In the genomic region with DNA sequence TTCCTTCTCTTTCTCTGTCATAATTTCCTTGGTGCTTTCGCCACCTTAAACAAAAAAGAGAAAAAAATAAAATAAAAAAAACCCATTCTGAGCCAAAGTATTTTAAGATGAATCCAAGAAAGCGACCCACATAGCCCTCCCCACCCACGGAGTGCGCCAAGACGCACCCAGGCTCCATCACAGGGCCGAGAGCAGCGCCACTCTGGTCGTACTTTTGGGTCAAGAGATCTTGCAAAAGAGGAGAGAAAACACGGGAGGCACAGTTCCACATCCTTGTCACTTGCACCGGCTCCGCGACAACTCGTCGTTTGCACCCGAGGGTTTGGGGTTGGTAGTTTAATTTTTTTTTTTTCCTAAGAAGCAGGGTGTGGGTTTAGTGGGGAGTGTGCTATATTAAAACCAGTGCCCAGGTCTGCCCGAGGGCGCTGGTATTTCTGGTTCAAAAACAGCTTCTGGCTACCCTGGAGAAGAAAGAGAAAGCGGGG, we compare ENCODE assay signal across 12 cellular contexts. TPM values are rescaled to one million over a fixed set of nuclear protein-coding genes. Genes with fewer than 3 reads are reported as not detected.
DNase-seq lines count a peak whose midpoint lies in the region; ATAC-seq and TF ChIP-seq lines count a peak whose summit lies in the region.
"Had no signal": no experiment of that assay in that cellular context is flagged by ENCODE, and none has a peak within 500 bp of the region (broad histone marks: within the 10 kb centered on the region; RNA-seq: fewer than 3 reads in every experiment).

No MANE protein-coding gene starts in this region.

- H3K27ac Mint-ChIP-seq in activated CD4-positive, alpha-beta memory T cell treated with anti-CD3 and anti-CD28 coated beads, Interleukin-2, amount 10 ng/mL, durations not matched to agents 7 days and 5 days: peak overlapping the region; percentile 40

- H3K9ac ChIP-seq in ES-I3 (ENCODE audit: low read depth, low read length) (peak overlapping the region; percentile 35; the same call in 1 of the 2 replicates), iPS-20b (ENCODE audit: low read depth, low read length) (no peak overlapping the region)

- DNase-seq in AG04449 (ENCODE audit: low read depth, low spot score) (no peak), AG20443 (ENCODE audit: low spot score) (no peak), DMS153 treated with DMSO at 0.1 percent for 48 hours (lab: John Stamatoyannopoulos, UW; ENCODE audit: unreplicated experiment) (no peak)
- no peak for DNase-seq in activated CD4-positive, alpha-beta memory T cell treated with anti-CD3 and anti-CD28 coated beads, Interleukin-2, amount 10 ng/mL, durations not matched to agents 7 days and 5 days
- DNase-seq: heart right ventricle, MG63 had no signal

- H3K36me3 ChIP-seq in ES-I3 (ENCODE audit: insufficient read depth, low read length): no peaks in the 10 kb centered on the region
- H3K36me3 ChIP-seq in iPS-20b (ENCODE audit: insufficient read depth, low read depth, low read length): no peaks in the 10 kb centered on the region
- H3K36me3 ChIP-seq: MG63 had no signal

- peaks cover 100% of the 10 kb centered on the region for H3K27me3 ChIP-seq in iPS-20b (ENCODE audit: insufficient read depth, low read length)

- peaks cover 86% of the 10 kb centered on the region for H3K27me3 Mint-ChIP-seq in activated CD4-positive, alpha-beta memory T cell treated with anti-CD3 and anti-CD28 coated beads, Interleukin-2, amount 10 ng/mL, durations not matched to agents 7 days and 5 days

- H3K27ac ChIP-seq in iPS-20b (ENCODE audit: low read length): no peak overlapping the region
- H3K27ac ChIP-seq: heart right ventricle had no signal

- CTCF ChIA-PET in AG04449 (lab: Yijun Ruan, JAX): no interaction called here
- CTCF ChIA-PET in activated CD4-positive, alpha-beta memory T cell treated with anti-CD3 and anti-CD28 coated beads, Interleukin-2, amount 10 ng/mL, durations not matched to agents 7 days and 5 days (lab: Charles Lee): no interaction called here

- H3K4me1 Mint-ChIP-seq in activated CD4-positive, alpha-beta memory T cell treated with anti-CD3 and anti-CD28 coated beads, Interleukin-2, amount 10 ng/mL, durations not matched to agents 7 days and 5 days: peaks cover 42% of the 10 kb centered on the region

- peak overlapping the region; percentile 37 for H3K4me3 Mint-ChIP-seq in activated CD4-positive, alpha-beta memory T cell treated with anti-CD3 and anti-CD28 coated beads, Interleukin-2, amount 10 ng/mL, durations not matched to agents 7 days and 5 days

- no peak for TF ChIP-seq CTCF in AG04449 (IDR thresholded peaks at IDR 0.05; ENCODE audit: insufficient read depth, low read length, missing control alignments)

- H3K9me3 Mint-ChIP-seq in activated CD4-positive, alpha-beta memory T cell treated with anti-CD3 and anti-CD28 coated beads, Interleukin-2, amount 10 ng/mL, durations not matched to agents 7 days and 5 days: no peaks in the 10 kb centered on the region

- POLR2A ChIA-PET in AG04449 (lab: Yijun Ruan, JAX): no interaction called here
- POLR2A ChIA-PET in activated CD4-positive, alpha-beta memory T cell treated with anti-CD3 and anti-CD28 coated beads, Interleukin-2, amount 10 ng/mL, durations not matched to agents 7 days and 5 days (lab: Charles Lee): no interaction called here

- H3K4me3 ChIP-seq in AG04449 (ENCODE audit: low read depth, low read length): peak overlapping the region; percentile 34
- H3K4me3 ChIP-seq in iPS-20b (ENCODE audit: low read length): peak overlapping the region; percentile 59; the same call in 1 of the 2 replicates
- H3K4me3 ChIP-seq: MG63 had no signal

- H3K9me3 ChIP-seq in ES-I3 (ENCODE audit: control insufficient read depth, insufficient read depth, low read length): no peaks in the 10 kb centered on the region
- H3K9me3 ChIP-seq in iPS-20b (ENCODE audit: insufficient read depth, low read depth, low read length): no peaks in the 10 kb centered on the region
- H3K9me3 ChIP-seq: heart right ventricle, MG63 had no signal

- ATAC-seq in GM19023 (IDR thresholded peaks at IDR 0.05; ENCODE audit: unreplicated experiment): no peak
- no peak for ATAC-seq in GM21381 (IDR thresholded peaks at IDR 0.05; ENCODE audit: unreplicated experiment)

- H3K4me1 ChIP-seq in ES-I3 (ENCODE audit: insufficient read depth, low read length): peaks cover 14% of the 10 kb centered on the region
- H3K4me1 ChIP-seq in iPS-20b (ENCODE audit: insufficient read depth, low read length): peaks cover 30% of the 10 kb centered on the region; the same call in 1 of the 2 replicates

- peaks cover 5% of the 10 kb centered on the region for H3K36me3 Mint-ChIP-seq in activated CD4-positive, alpha-beta memory T cell treated with anti-CD3 and anti-CD28 coated beads, Interleukin-2, amount 10 ng/mL, durations not matched to agents 7 days and 5 days (ENCODE audit: low read depth)

RNA-seq across cellular contexts. Expression of gene SP9, which starts 1.7 kb away (rescaled TPM):
- not detected for total RNA-seq in activated CD4-positive, alpha-beta memory T cell treated with anti-CD3 and anti-CD28 coated beads, Interleukin-2, amount 10 ng/mL, durations not matched to agents 7 days and 5 days
- total RNA-seq: mononuclear cell, NCI-H460 had no signal
